ENCODE assay signal across 8 cellular contexts in genomic region chr1:29708818-29709710, GRCh38.
A peak's percentile ranks its signal among the peaks of the same experiment; 100 is the strongest.
DNase-seq lines count a peak whose midpoint lies in the region; ATAC-seq and TF ChIP-seq lines count a peak whose summit lies in the region.

No MANE protein-coding gene starts in this region.

- H3K27ac Mint-ChIP-seq in mesothelial cell of epicardium (no peak overlapping the region), WTC11 (no peak overlapping the region)

- no peak overlapping the region for H3K4me3 ChIP-seq in cardiac fibroblast (replicated peaks in 1 of 2; ENCODE audit: low read depth in 2 of 2, low read length in 2 of 2)

- ATAC-seq in WTC11, result no peak
- ATAC-seq in GM21515 (IDR thresholded peaks at IDR 0.05; ENCODE audit: unreplicated experiment), result no peak

- H3K9me3 Mint-ChIP-seq in mesothelial cell of epicardium, result no peaks in the 10 kb centered on the region
- no peaks in the 10 kb centered on the region for H3K9me3 Mint-ChIP-seq in WTC11

- H3K4me1 Mint-ChIP-seq in mesothelial cell of epicardium (peaks cover 12% of the 10 kb centered on the region), WTC11 (peaks cover 31% of the 10 kb centered on the region)

- no peak for TF ChIP-seq CTCF in cardiac fibroblast (IDR thresholded peaks at IDR 0.05; ENCODE audit: low read depth, low read length)
- no peak for TF ChIP-seq CTCF in mesothelial cell of epicardium (IDR thresholded peaks at IDR 0.05; ENCODE audit: unreplicated experiment)
- TF ChIP-seq CTCF in WTC11 (IDR thresholded peaks at IDR 0.05), result no peak

- DNase-seq in NCI-H2029 (lab: John Stamatoyannopoulos, UW) (peak; percentile 38), NCI-H2029 treated with DMSO at 0.1 percent for 48 hours (lab: John Stamatoyannopoulos, UW) (no peak), NCI-H2196 treated with DMSO at 0.1 percent for 48 hours (lab: John Stamatoyannopoulos, UW; ENCODE audit: unreplicated experiment) (peak; percentile 72), cardiac fibroblast (ENCODE audit: low read depth in 2 of 2) (peak; percentile 61 to 80), smooth muscle cell of the brain vasculature (ENCODE audit: low read depth, low spot score) (peak; percentile 47), mesothelial cell of epicardium (ENCODE audit: low spot score in 2 of 2, unreplicated experiment in 2 of 2) (no peak), WTC11 (ENCODE audit: low spot score) (no peak)

- H3K36me3 Mint-ChIP-seq in mesothelial cell of epicardium (no peaks in the 10 kb centered on the region), WTC11 (no peaks in the 10 kb centered on the region)

- H3K4me3 Mint-ChIP-seq in mesothelial cell of epicardium (no peak overlapping the region), WTC11 (no peak overlapping the region)

- CTCF ChIA-PET in WTC11 (lab: Charles Lee), result interaction anchor here (0.7 to 2.0 kb wide), 4 partner anchors 11 to 402 kb away, joined by 3 to 8 read pairs (median 4); no protein-coding TSS in a partner anchor

- POLR2A ChIA-PET in WTC11 (lab: Charles Lee), result no interaction called here

- H3K27me3 Mint-ChIP-seq in mesothelial cell of epicardium (ENCODE audit: low read depth), result peaks cover 44% of the 10 kb centered on the region
- peaks cover 17% of the 10 kb centered on the region for H3K27me3 Mint-ChIP-seq in WTC11 (ENCODE audit: low read depth)

TF ChIP-seq in WTC11, 78 proteins besides CTCF, POLR2A, EP300 and RAD21:
- TF ChIP-seq, protein P1, sequence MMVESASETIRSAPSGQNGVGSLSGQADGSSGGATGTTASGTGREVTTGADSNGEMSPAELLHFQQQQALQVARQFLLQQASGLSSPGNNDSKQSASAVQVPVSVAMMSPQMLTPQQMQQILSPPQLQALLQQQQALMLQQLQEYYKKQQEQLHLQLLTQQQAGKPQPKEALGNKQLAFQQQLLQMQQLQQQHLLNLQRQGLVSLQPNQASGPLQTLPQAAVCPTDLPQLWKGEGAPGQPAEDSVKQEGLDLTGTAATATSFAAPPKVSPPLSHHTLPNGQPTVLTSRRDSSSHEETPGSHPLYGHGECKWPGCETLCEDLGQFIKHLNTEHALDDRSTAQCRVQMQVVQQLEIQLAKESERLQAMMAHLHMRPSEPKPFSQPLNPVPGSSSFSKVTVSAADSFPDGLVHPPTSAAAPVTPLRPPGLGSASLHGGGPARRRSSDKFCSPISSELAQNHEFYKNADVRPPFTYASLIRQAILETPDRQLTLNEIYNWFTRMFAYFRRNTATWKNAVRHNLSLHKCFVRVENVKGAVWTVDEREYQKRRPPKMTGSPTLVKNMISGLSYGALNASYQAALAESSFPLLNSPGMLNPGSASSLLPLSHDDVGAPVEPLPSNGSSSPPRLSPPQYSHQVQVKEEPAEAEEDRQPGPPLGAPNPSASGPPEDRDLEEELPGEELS (CRISPR knock-in tag; IDR thresholded peaks at IDR 0.05), result no peak
- no peak for TF ChIP-seq PREB (CRISPR knock-in tag; IDR thresholded peaks at IDR 0.05; ENCODE audit: borderline replicate concordance)
TF ChIP-seq in WTC11: peak in this region for 0.

Comparison
In these comparisons a context has a peak if more than half of its experiments do, and no peak if none do; other contexts are left out.
1. DNase-seq: peak in NCI-H2029 (single experiment), NCI-H2196 treated with DMSO at 0.1 percent for 48 hours (single experiment), cardiac fibroblast (2 of 2) and smooth muscle cell of the brain vasculature (single experiment); none in NCI-H2029 treated with DMSO at 0.1 percent for 48 hours (single experiment), mesothelial cell of epicardium (0 of 2) and WTC11 (single experiment).